11 cellular contexts compared by ENCODE assay signal in the genomic region with DNA sequence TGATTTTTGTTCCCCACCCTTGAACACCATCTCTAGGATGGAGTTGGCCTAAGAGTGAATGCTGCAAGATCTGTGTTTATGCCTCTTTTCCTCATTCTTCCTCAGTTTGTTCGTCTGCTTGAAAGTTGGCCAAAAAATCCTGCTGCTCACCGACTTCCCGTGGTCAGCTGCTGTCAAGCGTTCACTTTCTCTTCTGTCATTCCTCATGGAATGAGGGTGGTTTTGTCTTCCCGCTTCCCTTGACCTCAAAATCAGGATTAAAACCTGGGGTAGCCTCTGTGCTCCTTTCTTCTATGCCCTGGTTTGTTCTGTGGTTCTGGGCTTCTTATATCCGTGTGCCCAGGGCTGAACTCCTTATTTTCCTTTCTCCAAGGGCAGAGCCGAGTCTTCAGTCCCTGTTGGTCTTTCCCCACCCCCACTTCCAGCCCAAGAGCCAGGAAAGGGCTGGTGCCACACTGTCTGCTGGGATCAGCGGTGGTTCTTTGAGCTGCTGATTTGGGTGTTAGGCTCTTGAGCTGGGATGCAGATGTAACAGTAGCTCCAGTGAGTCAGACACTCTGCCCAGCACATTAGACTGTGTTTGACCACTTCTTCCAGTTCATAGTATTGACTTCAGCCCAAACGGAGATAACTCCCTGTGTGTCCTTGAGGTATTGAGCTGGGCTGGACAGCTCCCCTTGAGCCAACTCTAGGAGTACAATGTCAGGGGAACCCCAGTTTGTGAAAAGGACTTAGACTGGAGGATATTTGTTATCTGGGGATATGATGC. TPM values are rescaled to one million over a fixed set of nuclear protein-coding genes. Genes with fewer than 3 reads are reported as not detected.
DNase-seq lines count a peak whose midpoint lies in the region; ATAC-seq and TF ChIP-seq lines count a peak whose summit lies in the region.
"Had no signal": no experiment of that assay in that cellular context is flagged by ENCODE, and none has a peak within 500 bp of the region (broad histone marks: within the 10 kb centered on the region; RNA-seq: fewer than 3 reads in every experiment).

No MANE protein-coding gene starts in this region.

- in situ Hi-C loops in HAP-1 (cut with MboI; ENCODE audit: low sequenced_read_pairs): no loop called here

- TF ChIP-seq CTCF in activated B cell treated with CpG ODN at 0.5 μM for 24 hours (IDR thresholded peaks at IDR 0.05): no peak
- TF ChIP-seq CTCF in glutamatergic neuron (IDR thresholded peaks at IDR 0.05; ENCODE audit: partially characterized antibody, unreplicated experiment): no peak

- ATAC-seq in activated B cell treated with CpG ODN at 0.5 μM for 24 hours (ENCODE audit: low read depth) (no peak), GM19397 (IDR thresholded peaks at IDR 0.05; ENCODE audit: unreplicated experiment) (no peak)
- no peak for ATAC-seq in stimulated activated memory B cell treated with anti-CD40 and anti-IgM and Interleukin-4, amounts not matched to agents 10 μg/mL and 1 μg/mL and 100 μg/mL, for 72 hours
- ATAC-seq: HCT116 had no signal

- peaks cover 34% of the 10 kb centered on the region for H3K4me1 Mint-ChIP-seq in T-helper 1 cell treated with Interleukin-12 subunit alpha and Interleukin-12 subunit beta and Interleukin-4 antibody, amounts not matched to agents 30 μg/mL and 1 μg/mL, for 36 hours (ENCODE audit: low read depth)
- peaks cover 79% of the 10 kb centered on the region for H3K4me1 Mint-ChIP-seq in activated B cell treated with CpG ODN at 0.5 μM for 24 hours
- peaks cover 22% of the 10 kb centered on the region for H3K4me1 Mint-ChIP-seq in glutamatergic neuron (ENCODE audit: low read depth, unreplicated experiment)
- peaks cover 67% of the 10 kb centered on the region for H3K4me1 Mint-ChIP-seq in stimulated activated memory B cell treated with anti-CD40 and anti-IgM and Interleukin-4, amounts not matched to agents 10 μg/mL and 1 μg/mL and 100 μg/mL, for 72 hours

- intact Hi-C loops in activated B cell treated with CpG ODN at 0.5 μM for 24 hours (cut with micrococcal nuclease): loop anchor here (5.0 kb wide), 1 partner anchor 47 kb away; a partner anchor contains a TSS

- H3K9me3 ChIP-seq in HAP-1: no peaks in the 10 kb centered on the region

- H3K4me3 Mint-ChIP-seq in T-helper 1 cell treated with Interleukin-12 subunit alpha and Interleukin-12 subunit beta and Interleukin-4 antibody, amounts not matched to agents 30 μg/mL and 1 μg/mL, for 36 hours: peak overlapping the region; percentile 88
- peak overlapping the region; percentile 98 for H3K4me3 Mint-ChIP-seq in activated B cell treated with CpG ODN at 0.5 μM for 24 hours
- H3K4me3 Mint-ChIP-seq in glutamatergic neuron (ENCODE audit: unreplicated experiment): peak overlapping the region; percentile 87
- peak overlapping the region; percentile 59 for H3K4me3 Mint-ChIP-seq in stimulated activated memory B cell treated with anti-CD40 and anti-IgM and Interleukin-4, amounts not matched to agents 10 μg/mL and 1 μg/mL and 100 μg/mL, for 72 hours

- H3K27ac Mint-ChIP-seq in T-helper 1 cell treated with Interleukin-12 subunit alpha and Interleukin-12 subunit beta and Interleukin-4 antibody, amounts not matched to agents 30 μg/mL and 1 μg/mL, for 36 hours: peak overlapping the region; percentile 90
- H3K27ac Mint-ChIP-seq in activated B cell treated with CpG ODN at 0.5 μM for 24 hours (no peak overlapping the region), glutamatergic neuron (ENCODE audit: unreplicated experiment) (peak overlapping the region; percentile 54)
- H3K27ac Mint-ChIP-seq in stimulated activated memory B cell treated with anti-CD40 and anti-IgM and Interleukin-4, amounts not matched to agents 10 μg/mL and 1 μg/mL and 100 μg/mL, for 72 hours: peak overlapping the region; percentile 99

- peaks cover 55% of the 10 kb centered on the region for H3K36me3 ChIP-seq in HAP-1 (replicated peaks)

- H3K4me1 ChIP-seq in HAP-1: peaks cover 10% of the 10 kb centered on the region

- no peaks in the 10 kb centered on the region for H3K27me3 Mint-ChIP-seq in T-helper 1 cell treated with Interleukin-12 subunit alpha and Interleukin-12 subunit beta and Interleukin-4 antibody, amounts not matched to agents 30 μg/mL and 1 μg/mL, for 36 hours (ENCODE audit: low read depth)
- no peaks in the 10 kb centered on the region for H3K27me3 Mint-ChIP-seq in activated B cell treated with CpG ODN at 0.5 μM for 24 hours
- H3K27me3 Mint-ChIP-seq in glutamatergic neuron (ENCODE audit: unreplicated experiment): peaks cover 8% of the 10 kb centered on the region
- H3K27me3 Mint-ChIP-seq in stimulated activated memory B cell treated with anti-CD40 and anti-IgM and Interleukin-4, amounts not matched to agents 10 μg/mL and 1 μg/mL and 100 μg/mL, for 72 hours: no peaks in the 10 kb centered on the region

- CTCF ChIA-PET in activated B cell treated with CpG ODN at 0.5 μM for 24 hours (lab: Charles Lee): interaction anchor here (1.2 to 1.5 kb wide), 2 partner anchors 17 to 24 kb away, joined by 3 to 5 read pairs; a partner anchor contains a TSS

- H3K4me3 ChIP-seq in HAP-1: no peak overlapping the region

- POLR2A ChIA-PET in activated B cell treated with CpG ODN at 0.5 μM for 24 hours (lab: Charles Lee): interaction anchor here (2.1 to 18.0 kb wide), 3 partner anchors 15 to 30 kb away, joined by 14 to 509 read pairs (median 55); a partner anchor contains a TSS

- H3K36me3 Mint-ChIP-seq in T-helper 1 cell treated with Interleukin-12 subunit alpha and Interleukin-12 subunit beta and Interleukin-4 antibody, amounts not matched to agents 30 μg/mL and 1 μg/mL, for 36 hours (ENCODE audit: low read depth): peaks cover 48% of the 10 kb centered on the region
- H3K36me3 Mint-ChIP-seq in activated B cell treated with CpG ODN at 0.5 μM for 24 hours (ENCODE audit: low read depth) (peaks cover 67% of the 10 kb centered on the region), glutamatergic neuron (ENCODE audit: unreplicated experiment) (peaks cover 10% of the 10 kb centered on the region)
- H3K36me3 Mint-ChIP-seq in stimulated activated memory B cell treated with anti-CD40 and anti-IgM and Interleukin-4, amounts not matched to agents 10 μg/mL and 1 μg/mL and 100 μg/mL, for 72 hours: peaks cover 62% of the 10 kb centered on the region

- no peaks in the 10 kb centered on the region for H3K27me3 ChIP-seq in HAP-1 (ENCODE audit: low read depth)

- H3K9me3 Mint-ChIP-seq in T-helper 1 cell treated with Interleukin-12 subunit alpha and Interleukin-12 subunit beta and Interleukin-4 antibody, amounts not matched to agents 30 μg/mL and 1 μg/mL, for 36 hours: no peaks in the 10 kb centered on the region
- H3K9me3 Mint-ChIP-seq in activated B cell treated with CpG ODN at 0.5 μM for 24 hours (no peaks in the 10 kb centered on the region), glutamatergic neuron (ENCODE audit: unreplicated experiment) (peaks cover 15% of the 10 kb centered on the region)
- H3K9me3 Mint-ChIP-seq in stimulated activated memory B cell treated with anti-CD40 and anti-IgM and Interleukin-4, amounts not matched to agents 10 μg/mL and 1 μg/mL and 100 μg/mL, for 72 hours: no peaks in the 10 kb centered on the region

- DNase-seq in T-helper 1 cell (no peak), activated B cell treated with CpG ODN at 0.5 μM for 24 hours (no peak), glutamatergic neuron (no peak), HAP-1 (ENCODE audit: low spot score in 2 of 2) (no peak), NCI-H2107 (lab: John Stamatoyannopoulos, UW) (no peak)
- DNase-seq: AML-193 had no signal

RNA-seq across cellular contexts. Expression of a gene that starts 2.3 kb away (rescaled TPM):
- total RNA-seq in activated B cell treated with CpG ODN at 0.5 μM for 24 hours (601 and 656 TPM in 2 replicates), glutamatergic neuron (ENCODE audit: unreplicated experiment) (650 TPM)

RNA-seq across cellular contexts. Expression of a gene that starts 5.6 kb away (rescaled TPM):
- total RNA-seq in activated B cell treated with CpG ODN at 0.5 μM for 24 hours: 0.11 and 0.20 TPM in 2 replicates
- not detected for total RNA-seq in glutamatergic neuron (ENCODE audit: unreplicated experiment)
- total RNA-seq: RPMI7951 had no signal

RNA-seq across cellular contexts. Expression of a gene that starts 5.9 kb away (rescaled TPM):
- total RNA-seq in activated B cell treated with CpG ODN at 0.5 μM for 24 hours (19.2 and 19.7 TPM in 2 replicates), glutamatergic neuron (ENCODE audit: unreplicated experiment) (26.5 TPM)

RNA-seq across cellular contexts. Expression of a gene that starts 17.7 kb away (rescaled TPM):
- total RNA-seq in activated B cell treated with CpG ODN at 0.5 μM for 24 hours (95.5 and 108 TPM in 2 replicates), glutamatergic neuron (ENCODE audit: unreplicated experiment) (0.51 TPM)

RNA-seq across cellular contexts. Expression of a gene that starts 30.0 kb away (rescaled TPM):
- total RNA-seq in activated B cell treated with CpG ODN at 0.5 μM for 24 hours: 26.1 and 27.9 TPM in 2 replicates
- total RNA-seq in glutamatergic neuron (ENCODE audit: unreplicated experiment): 29.2 TPM
